ENCODE assay signal across 9 cellular contexts in the genomic region with DNA sequence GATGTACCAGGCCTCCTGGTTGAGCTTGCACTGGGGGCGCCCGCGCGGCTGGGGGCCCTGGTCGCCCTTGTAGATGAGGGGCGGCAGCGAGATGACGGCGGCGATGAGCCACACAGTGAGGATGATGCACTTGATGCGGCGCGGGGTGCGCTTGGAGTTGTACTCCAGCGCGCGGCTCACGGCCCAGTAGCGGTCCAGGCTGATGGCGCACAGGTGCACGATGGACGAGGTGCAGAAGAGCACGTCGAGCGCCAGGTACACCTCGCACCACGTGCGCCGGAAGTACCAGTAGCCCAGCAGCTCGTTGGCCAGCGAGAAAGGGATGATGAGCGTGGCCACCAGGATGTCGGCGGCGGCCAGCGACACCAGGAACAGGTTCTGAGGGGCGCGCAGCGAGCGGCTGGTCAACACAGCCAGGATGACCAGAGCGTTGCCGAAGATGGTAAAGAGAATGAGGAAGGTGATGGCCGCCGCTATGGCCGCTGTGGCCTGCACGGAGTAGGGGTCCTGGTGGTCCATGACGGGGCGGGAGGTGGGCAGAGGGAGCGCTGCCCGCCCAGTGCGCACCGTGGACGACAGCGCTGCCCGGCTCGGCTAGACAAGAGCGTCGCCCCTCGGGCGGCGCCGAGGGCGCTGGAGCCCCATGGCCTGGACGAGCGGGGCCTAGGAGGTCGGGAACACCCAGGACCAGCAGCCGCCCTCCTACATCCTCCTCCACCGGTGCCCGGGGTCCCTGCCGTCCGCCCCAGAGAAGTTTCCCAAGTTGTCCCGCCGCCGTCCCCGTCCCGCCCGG. TPM values are rescaled to one million over a fixed set of nuclear protein-coding genes. Genes with fewer than 3 reads are reported as not detected.
DNase-seq lines count a peak whose midpoint lies in the region; ATAC-seq and TF ChIP-seq lines count a peak whose summit lies in the region.
"Had no signal": no experiment of that assay in that cellular context is flagged by ENCODE, and none has a peak within 500 bp of the region (broad histone marks: within the 10 kb centered on the region; RNA-seq: fewer than 3 reads in every experiment).

No MANE protein-coding gene starts in this region.

- no peak for TF ChIP-seq EP300 in gastroesophageal sphincter (IDR thresholded peaks at IDR 0.05)

- H3K36me3 ChIP-seq in SU-DHL-6 (ENCODE audit: low read length) (no peaks in the 10 kb centered on the region), gastroesophageal sphincter (no peaks in the 10 kb centered on the region), Karpas-422 (ENCODE audit: insufficient read depth, low read length) (no peaks in the 10 kb centered on the region)

- TF ChIP-seq CTCF in SU-DHL-6 (IDR thresholded peaks at IDR 0.05; ENCODE audit: insufficient read depth, low read length, poor library complexity, severe bottlenecking): no peak
- TF ChIP-seq CTCF in gastroesophageal sphincter (IDR thresholded peaks at IDR 0.05): no peak
- TF ChIP-seq CTCF in progenitor cell of endocrine pancreas (IDR thresholded peaks at IDR 0.05; ENCODE audit: unreplicated experiment): no peak

- peaks cover 2% of the 10 kb centered on the region for H3K4me1 Mint-ChIP-seq in progenitor cell of endocrine pancreas (ENCODE audit: low read depth)

- DNase-seq in ELF-1 (ENCODE audit: low read depth, low spot score) (peak; percentile 53), progenitor cell of endocrine pancreas (ENCODE audit: low spot score, unreplicated experiment) (no peak), NCI-H1105 treated with DMSO at 0.1 percent for 48 hours (lab: John Stamatoyannopoulos, UW) (no peak), EL (no peak), SKM-1 (lab: John Stamatoyannopoulos, UW; ENCODE audit: unreplicated experiment) (no peak), Karpas-422 (no peak)
- DNase-seq: SHP77 treated with DMSO at 0.1 percent for 48 hours had no signal

- no peaks in the 10 kb centered on the region for H3F3A ChIP-seq in SU-DHL-6 (ENCODE audit: insufficient read depth)

- H3K9me2 ChIP-seq in SU-DHL-6 (replicated peaks; ENCODE audit: insufficient read depth, low read length): no peaks in the 10 kb centered on the region
- no peaks in the 10 kb centered on the region for H3K9me2 ChIP-seq in Karpas-422 (replicated peaks; ENCODE audit: insufficient read depth, low read length)

- H3K27ac Mint-ChIP-seq in progenitor cell of endocrine pancreas: peak overlapping the region; percentile 10

- no peak overlapping the region for H3K27ac ChIP-seq in SU-DHL-6 (ENCODE audit: low read depth, low read length)
- peak overlapping the region in 3 of 4 donors; percentile 12 to 73 (median 18) for H3K27ac ChIP-seq in gastroesophageal sphincter
- H3K27ac ChIP-seq in Karpas-422 (ENCODE audit: low read length): no peak overlapping the region

- H4K20me1 ChIP-seq in SU-DHL-6 (ENCODE audit: low read depth, low read length) (no peaks in the 10 kb centered on the region), Karpas-422 (ENCODE audit: insufficient read depth, low read depth, low read length) (0 out of 2 replicates have a peak, but pooled peaks cover 7% of the 10 kb centered on the region)

- H3K27me3 ChIP-seq in SU-DHL-6 (ENCODE audit: low read length) (no peaks in the 10 kb centered on the region), gastroesophageal sphincter (peaks cover 72% of the 10 kb centered on the region), Karpas-422 (ENCODE audit: low read length) (no peaks in the 10 kb centered on the region)

- H2AFZ ChIP-seq in SU-DHL-6 (ENCODE audit: low read depth, low read length, severe bottlenecking) (peak overlapping the region; percentile 92), Karpas-422 (ENCODE audit: low read length) (no peak overlapping the region)

- no peaks in the 10 kb centered on the region for H3K9me3 Mint-ChIP-seq in progenitor cell of endocrine pancreas (ENCODE audit: low read depth)

- H3K79me2 ChIP-seq in SU-DHL-6 (ENCODE audit: insufficient read depth, low read length): no peaks in the 10 kb centered on the region
- H3K79me2 ChIP-seq in Karpas-422 (ENCODE audit: low read length): no peaks in the 10 kb centered on the region

- peaks cover 56% of the 10 kb centered on the region for H3K27me3 Mint-ChIP-seq in progenitor cell of endocrine pancreas

- H3K4me1 ChIP-seq in gastroesophageal sphincter: peaks cover 0 to 21% (median 10%) of the 10 kb centered on the region in 3 donors
- peaks cover 11% of the 10 kb centered on the region for H3K4me1 ChIP-seq in Karpas-422 (ENCODE audit: low read length)

- TF ChIP-seq POLR2A in gastroesophageal sphincter (IDR thresholded peaks at IDR 0.05): no peak

- no peaks in the 10 kb centered on the region for H3K36me3 Mint-ChIP-seq in progenitor cell of endocrine pancreas (ENCODE audit: insufficient read depth)

- no peak overlapping the region for H3K9ac ChIP-seq in SU-DHL-6 (ENCODE audit: low read length)
- H3K9ac ChIP-seq in Karpas-422 (ENCODE audit: low read length): no peak overlapping the region

- 11 to 37% methylated on average over 3 to 6 of the region's 77 CpGs for WGBS in gastroesophageal sphincter (ENCODE audit: low coverage in 1 of 2), 2 donors

- H3K9me3 ChIP-seq in SU-DHL-6 (ENCODE audit: insufficient read depth, low read length) (no peaks in the 10 kb centered on the region), gastroesophageal sphincter (no peaks in the 10 kb centered on the region), Karpas-422 (ENCODE audit: low read length) (no peaks in the 10 kb centered on the region)

- H3K4me2 ChIP-seq in SU-DHL-6 (ENCODE audit: low read depth, low read length, poor library complexity, severe bottlenecking): peak overlapping the region; percentile 64
- no peak overlapping the region for H3K4me2 ChIP-seq in Karpas-422 (ENCODE audit: low read depth, low read length, poor library complexity, severe bottlenecking)

- H3K4me3 Mint-ChIP-seq in progenitor cell of endocrine pancreas (ENCODE audit: low read depth): peak overlapping the region; percentile 69

- ATAC-seq in gastroesophageal sphincter: no peak

- H3K4me3 ChIP-seq in SU-DHL-6 (ENCODE audit: insufficient read depth, low read length, poor library complexity, severe bottlenecking) (peak overlapping the region; percentile 58), gastroesophageal sphincter (peak overlapping the region; percentile 20 to 59), Karpas-422 (ENCODE audit: low read length) (no peak overlapping the region)

RNA-seq across cellular contexts. Expression of gene ADRA2B, which starts 0.5 kb away (rescaled TPM):
- 1 to 10 TPM; 1.3 to 4.9 (median 2.1) TPM for total RNA-seq in gastroesophageal sphincter
- 0.69 and 0.91 TPM in 2 replicates for total RNA-seq in progenitor cell of endocrine pancreas
- not detected in 2 replicates for total RNA-seq in Karpas-422 (2014; rRNA removed; shearing (Covaris generic); ENCODE audit: low replicate concordance)

RNA-seq across cellular contexts. Expression of gene ASTL, which starts 22.5 kb away (rescaled TPM):
- total RNA-seq in gastroesophageal sphincter (not detected), progenitor cell of endocrine pancreas (0.29 TPM in 1 of 2 replicates, not detected in the other)
- not detected in 2 replicates for total RNA-seq in Karpas-422 (2014; rRNA removed; shearing (Covaris generic); ENCODE audit: low replicate concordance)

RNA-seq across cellular contexts. Expression of gene DUSP2, which starts 29.4 kb away (rescaled TPM):
- 1 to 10 TPM in 1 of 4 donors, under 1 TPM in 2, not detected in 1; 0.23 to 5.4 (median 0.40) TPM for total RNA-seq in gastroesophageal sphincter
- 0.64 and 0.93 TPM in 2 replicates for total RNA-seq in progenitor cell of endocrine pancreas
- total RNA-seq in Karpas-422 (2014; rRNA removed; shearing (Covaris generic); ENCODE audit: low replicate concordance): 25.1 and 45.2 TPM in 2 replicates

Comparison
In these comparisons a context has a peak if more than half of its experiments do, and no peak if none do; other contexts are left out.
1. H3K27ac ChIP-seq: peak in gastroesophageal sphincter (3 of 4); none in SU-DHL-6 (single experiment) and Karpas-422 (single experiment).